Comparison of ENCODE assay signal across 9 cellular contexts in the genomic region with DNA sequence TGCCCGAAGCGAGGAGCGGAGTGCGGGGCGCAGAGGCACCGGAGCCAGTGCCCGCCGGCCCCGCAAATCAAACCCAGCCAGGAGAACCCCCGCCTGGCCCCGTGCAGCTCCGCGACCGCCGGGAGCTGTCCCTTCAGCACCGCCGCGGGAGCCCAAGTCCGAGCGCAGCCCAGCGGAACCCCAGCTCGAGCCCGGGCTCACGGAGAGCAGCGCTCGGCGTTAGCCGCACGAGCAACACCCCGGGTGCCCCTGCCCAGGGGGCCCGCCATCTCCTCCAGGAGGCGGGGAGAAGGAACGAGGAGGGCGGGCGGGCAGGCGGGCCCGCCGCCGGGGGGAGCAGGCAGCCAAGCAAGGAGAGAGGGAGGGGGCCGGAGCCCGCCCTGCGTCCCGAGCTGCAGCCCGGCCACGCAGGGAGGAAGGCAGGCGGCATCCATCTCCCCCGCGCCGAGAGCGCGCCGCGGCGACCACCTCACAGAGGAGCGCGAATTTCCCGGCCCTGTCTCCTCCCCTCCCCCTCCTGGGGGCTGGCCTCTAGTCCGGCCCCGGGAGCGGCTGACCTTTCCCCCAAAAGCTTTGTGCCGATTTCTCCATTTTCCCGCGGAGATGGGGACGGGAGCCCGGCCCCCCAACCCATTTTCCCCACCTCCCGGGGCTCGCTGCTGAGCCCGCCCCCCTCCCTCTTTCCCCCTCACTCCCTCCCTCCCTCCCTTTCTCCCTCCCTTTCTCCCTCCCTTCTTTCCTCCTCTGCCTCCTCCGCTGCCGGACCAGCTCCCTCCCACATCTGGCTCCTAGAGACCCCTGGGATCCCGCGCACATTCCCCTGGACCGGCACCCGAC. TPM values are rescaled to one million over a fixed set of nuclear protein-coding genes. Genes with fewer than 3 reads are reported as not detected.
DNase-seq lines count a peak whose midpoint lies in the region; ATAC-seq and TF ChIP-seq lines count a peak whose summit lies in the region.
"Had no signal": no experiment of that assay in that cellular context is flagged by ENCODE, and none has a peak within 500 bp of the region (broad histone marks: within the 10 kb centered on the region; RNA-seq: fewer than 3 reads in every experiment).

No MANE protein-coding gene starts in this region.

- TF ChIP-seq POLR2A in ovary (IDR thresholded peaks at IDR 0.05), result no peak

- H3K27me3 ChIP-seq in ovary, result no peaks in the 10 kb centered on the region

- H3K4me1 ChIP-seq in ovary (ENCODE audit: insufficient read depth), result peaks cover 6% of the 10 kb centered on the region

- H3K27ac ChIP-seq in ovary, result no peak overlapping the region

- TF ChIP-seq CTCF in glutamatergic neuron (IDR thresholded peaks at IDR 0.05; ENCODE audit: partially characterized antibody, unreplicated experiment), result no peak
- TF ChIP-seq CTCF in ovary (IDR thresholded peaks at IDR 0.05), result no peak
- no peak for TF ChIP-seq CTCF in CD14-positive monocyte (IDR thresholded peaks at IDR 0.05)

- H3K4me1 Mint-ChIP-seq in activated T-helper 2 cell treated with anti-CD3 and anti-CD28 coated beads, Interferon-gamma antibody, Interleukin-2, Interleukin-4, amounts not matched to agents 10 μg/mL and 5 μg/mL and 100 μg/mL, durations not matched to agents 14 hours and 24 hours and 36 hours (ENCODE audit: low read depth), result no peaks in the 10 kb centered on the region
- H3K4me1 Mint-ChIP-seq in glutamatergic neuron (ENCODE audit: low read depth, unreplicated experiment) (peaks cover 22% of the 10 kb centered on the region), CD14-positive monocyte (no peaks in the 10 kb centered on the region)

- no peak for ATAC-seq in HG03457 (IDR thresholded peaks at IDR 0.05; ENCODE audit: unreplicated experiment)

- no peak overlapping the region for H3K4me3 Mint-ChIP-seq in activated T-helper 2 cell treated with anti-CD3 and anti-CD28 coated beads, Interferon-gamma antibody, Interleukin-2, Interleukin-4, amounts not matched to agents 10 μg/mL and 5 μg/mL and 100 μg/mL, durations not matched to agents 14 hours and 24 hours and 36 hours (ENCODE audit: low read depth)
- H3K4me3 Mint-ChIP-seq in glutamatergic neuron (ENCODE audit: unreplicated experiment) (peak overlapping the region; percentile 63), CD14-positive monocyte (peak overlapping the region in 1 of 2 donors; percentile 57)

- H3K36me3 Mint-ChIP-seq in activated T-helper 2 cell treated with anti-CD3 and anti-CD28 coated beads, Interferon-gamma antibody, Interleukin-2, Interleukin-4, amounts not matched to agents 10 μg/mL and 5 μg/mL and 100 μg/mL, durations not matched to agents 14 hours and 24 hours and 36 hours (ENCODE audit: low read depth), result no peaks in the 10 kb centered on the region
- H3K36me3 Mint-ChIP-seq in glutamatergic neuron (ENCODE audit: unreplicated experiment) (peaks cover 4% of the 10 kb centered on the region), CD14-positive monocyte (peaks cover 0 to 4% of the 10 kb centered on the region in 2 donors)
- H3K36me3 Mint-ChIP-seq: activated naive CD8-positive, alpha-beta T cell had no signal

- H3K9me3 Mint-ChIP-seq in activated T-helper 2 cell treated with anti-CD3 and anti-CD28 coated beads, Interferon-gamma antibody, Interleukin-2, Interleukin-4, amounts not matched to agents 10 μg/mL and 5 μg/mL and 100 μg/mL, durations not matched to agents 14 hours and 24 hours and 36 hours, result no peaks in the 10 kb centered on the region
- H3K9me3 Mint-ChIP-seq in glutamatergic neuron (ENCODE audit: unreplicated experiment) (peaks cover 10% of the 10 kb centered on the region), CD14-positive monocyte (peaks cover 0 to 14% (median 3%) of the 10 kb centered on the region in 7 donors)

- H3K27ac Mint-ChIP-seq in activated T-helper 2 cell treated with anti-CD3 and anti-CD28 coated beads, Interferon-gamma antibody, Interleukin-2, Interleukin-4, amounts not matched to agents 10 μg/mL and 5 μg/mL and 100 μg/mL, durations not matched to agents 14 hours and 24 hours and 36 hours, result no peak overlapping the region
- H3K27ac Mint-ChIP-seq in glutamatergic neuron (ENCODE audit: unreplicated experiment) (no peak overlapping the region), CD14-positive monocyte (no peak overlapping the region)
- H3K27ac Mint-ChIP-seq: activated naive CD8-positive, alpha-beta T cell had no signal

- peaks cover 51% of the 10 kb centered on the region for H3K27me3 Mint-ChIP-seq in activated T-helper 2 cell treated with anti-CD3 and anti-CD28 coated beads, Interferon-gamma antibody, Interleukin-2, Interleukin-4, amounts not matched to agents 10 μg/mL and 5 μg/mL and 100 μg/mL, durations not matched to agents 14 hours and 24 hours and 36 hours (ENCODE audit: low read depth)
- H3K27me3 Mint-ChIP-seq in glutamatergic neuron (ENCODE audit: unreplicated experiment) (peaks cover 12% of the 10 kb centered on the region), CD14-positive monocyte (ENCODE audit: low read depth in 3 of 3) (peaks cover 30 to 48% (median 32%) of the 10 kb centered on the region in 3 donors)

- H3K9me3 ChIP-seq in ovary, result no peaks in the 10 kb centered on the region

- intact Hi-C loops in activated T-helper 2 cell treated with anti-CD3 and anti-CD28 coated beads, Interferon-gamma antibody, Interleukin-2, Interleukin-4, amounts not matched to agents 10 μg/mL and 5 μg/mL and 100 μg/mL, durations not matched to agents 14 hours and 24 hours and 36 hours (cut with micrococcal nuclease), result loop anchor here (10.0 kb wide), 1 partner anchor 370 kb away; a partner anchor contains a TSS
- intact Hi-C loops in ovary (cut with DNase I), result loop anchor here in 3 of 4 donors (5.0 kb wide), 1 partner anchor 242 kb away; no protein-coding TSS in a partner anchor
- intact Hi-C loops in CD14-positive monocyte (cut with micrococcal nuclease), result loop anchor here in 1 of 2 donors (5.0 kb wide), 1 partner anchor 242 kb away; no protein-coding TSS in a partner anchor

- DNase-seq in activated CD4-positive, alpha-beta T cell treated with anti-CD3 and anti-CD28 coated beads for 48 hours, result peak; percentile 64
- DNase-seq in activated CD4-positive, alpha-beta T cell treated with anti-CD3 and anti-CD28 coated beads for 1 hour, result no peak
- DNase-seq in NCI-H1092 treated with DMSO at 0.1 percent for 48 hours (lab: John Stamatoyannopoulos, UW) (peak; percentile 62), glutamatergic neuron (peak; percentile 69), ovary (peak; percentile 32 to 81 (median 64)), CD14-positive monocyte (ENCODE audit: low spot score) (no peak)
- peak; percentile 31 for DNase-seq in activated T-helper 2 cell treated with anti-CD3 and anti-CD28 coated beads, Interferon-gamma antibody, Interleukin-2, Interleukin-4, amounts not matched to agents 10 μg/mL and 5 μg/mL and 100 μg/mL, durations not matched to agents 14 hours and 24 hours and 36 hours (ENCODE audit: low spot score)

- peak overlapping the region; percentile 16 for H3K4me3 ChIP-seq in ovary

- 1 to 2% (median 1%) methylated on average over 61 to 70 of the region's 74 CpGs for WGBS in ovary, 3 donors

- no peaks in the 10 kb centered on the region for H3K36me3 ChIP-seq in ovary

- TF ChIP-seq EP300 in ovary (IDR thresholded peaks at IDR 0.05), result no peak

RNA-seq across cellular contexts. Expression of a gene that starts 0.6 kb away (rescaled TPM):
- not detected in 2 replicates for total RNA-seq in activated T-helper 2 cell treated with anti-CD3 and anti-CD28 coated beads, Interferon-gamma antibody, Interleukin-2, Interleukin-4, amounts not matched to agents 10 μg/mL and 5 μg/mL and 100 μg/mL, durations not matched to agents 14 hours and 24 hours and 36 hours
- 12.6 TPM for total RNA-seq in glutamatergic neuron (ENCODE audit: unreplicated experiment)
- under 1 TPM in 2 of 7 donors, not detected in 5; 0.02 to 0.03 TPM for total RNA-seq in ovary
- polyA plus RNA-seq in ovary, result under 1 TPM; 0.04 to 0.18 TPM
- not detected for polyA plus RNA-seq in CD14-positive monocyte

RNA-seq across cellular contexts. Expression of a gene that starts 15.8 kb away (rescaled TPM):
- total RNA-seq in activated T-helper 2 cell treated with anti-CD3 and anti-CD28 coated beads, Interferon-gamma antibody, Interleukin-2, Interleukin-4, amounts not matched to agents 10 μg/mL and 5 μg/mL and 100 μg/mL, durations not matched to agents 14 hours and 24 hours and 36 hours, result not detected in 2 replicates
- total RNA-seq in glutamatergic neuron (ENCODE audit: unreplicated experiment) (not detected), ovary (not detected)
- polyA plus RNA-seq in ovary (not detected), CD14-positive monocyte (not detected)

Comparison
In these comparisons a context has a peak if more than half of its experiments do, and no peak if none do; other contexts are left out.
1. DNase-seq: peak in activated CD4-positive, alpha-beta T cell treated with anti-CD3 and anti-CD28 coated beads for 48 hours (single experiment), NCI-H1092 treated with DMSO at 0.1 percent for 48 hours (single experiment), activated T-helper 2 cell treated with anti-CD3 and anti-CD28 coated beads, Interferon-gamma antibody, Interleukin-2, Interleukin-4, amounts not matched to agents 10 μg/mL and 5 μg/mL and 100 μg/mL, durations not matched to agents 14 hours and 24 hours and 36 hours (single experiment), glutamatergic neuron (single experiment) and ovary (5 of 5); none in activated CD4-positive, alpha-beta T cell treated with anti-CD3 and anti-CD28 coated beads for 1 hour (single experiment) and CD14-positive monocyte (single experiment).
2. RNA of a gene that starts 0.6 kb away (total RNA-seq): 12.6 TPM in glutamatergic neuron (single experiment); 0.02 to 0.03 TPM in ovary and not detected in activated T-helper 2 cell treated with anti-CD3 and anti-CD28 coated beads, Interferon-gamma antibody, Interleukin-2, Interleukin-4, amounts not matched to agents 10 μg/mL and 5 μg/mL and 100 μg/mL, durations not matched to agents 14 hours and 24 hours and 36 hours; every median in the first group is over 10 times any median in the second.